ENCODE assay signal across 12 cellular contexts in the genomic region with DNA sequence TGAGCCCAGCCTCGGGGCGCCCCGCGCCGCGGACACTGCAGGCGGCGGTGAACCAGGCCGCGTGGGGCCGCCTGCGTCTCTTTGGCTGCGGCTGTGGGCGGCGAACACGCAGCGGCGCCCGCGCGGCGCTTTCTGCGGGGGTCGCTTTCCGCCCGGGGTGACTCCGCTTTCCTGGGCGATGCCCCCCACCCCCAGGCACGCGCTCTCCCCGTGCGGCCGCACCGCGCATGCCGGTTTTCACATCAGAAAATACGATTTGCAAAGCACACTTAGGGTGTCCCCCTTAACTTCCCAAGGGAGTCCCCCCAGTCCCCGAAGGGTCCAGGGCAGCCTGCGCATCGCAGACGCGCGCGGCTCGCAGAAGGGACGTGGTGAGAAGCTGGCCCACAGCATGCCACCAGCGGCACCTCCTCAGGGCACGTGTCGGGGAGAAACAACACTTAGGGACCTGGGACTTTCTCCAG. TPM values are rescaled to one million over a fixed set of nuclear protein-coding genes. Genes with fewer than 3 reads are reported as not detected.
DNase-seq lines count a peak whose midpoint lies in the region; ATAC-seq and TF ChIP-seq lines count a peak whose summit lies in the region.
"Had no signal": no experiment of that assay in that cellular context is flagged by ENCODE, and none has a peak within 500 bp of the region (broad histone marks: within the 10 kb centered on the region; RNA-seq: fewer than 3 reads in every experiment).

No MANE protein-coding gene starts in this region.

- intact Hi-C loops in prostate gland (cut with DNase I): no loop called here

- peaks cover 7% of the 10 kb centered on the region for H3K27me3 Mint-ChIP-seq in activated T-cell treated with anti-CD3 and anti-CD28 coated beads, Interleukin-2, amount 50 U/mL, for 4 hours (ENCODE audit: low read depth)

- TF ChIP-seq CTCF in BE2C (IDR thresholded peaks at IDR 0.05; ENCODE audit: low read depth, low read length): no peak
- TF ChIP-seq CTCF in right atrium auricular region (IDR thresholded peaks at IDR 0.05): no peak
- no peak for TF ChIP-seq CTCF in prostate gland (IDR thresholded peaks at IDR 0.05)

- no peaks in the 10 kb centered on the region for H3K36me3 ChIP-seq in BE2C
- H3K36me3 ChIP-seq in right atrium auricular region: no peaks in the 10 kb centered on the region
- H3K36me3 ChIP-seq in prostate gland: no peaks in the 10 kb centered on the region
- no peaks in the 10 kb centered on the region for H3K36me3 ChIP-seq in MG63

- peaks cover 7% of the 10 kb centered on the region for H3K9me3 ChIP-seq in BE2C
- H3K9me3 ChIP-seq in right atrium auricular region: no peaks in the 10 kb centered on the region
- no peaks in the 10 kb centered on the region for H3K9me3 ChIP-seq in prostate gland
- H3K9me3 ChIP-seq in MG63: no peaks in the 10 kb centered on the region

- H3K27me3 ChIP-seq in BE2C (peaks cover 20% of the 10 kb centered on the region), right atrium auricular region (peaks cover 0 to 12% of the 10 kb centered on the region in 2 donors), prostate gland (replicated peaks; ENCODE audit: insufficient read depth) (peaks cover 2% of the 10 kb centered on the region), MG63 (peaks cover 18% of the 10 kb centered on the region)

- 37% methylated on average over 29 of the region's 49 CpGs for WGBS in prostate gland

- TF ChIP-seq POLR2A in prostate gland (IDR thresholded peaks at IDR 0.05): no peak

- peak; percentile 34 to 49 for ATAC-seq in activated T-cell treated with anti-CD3 and anti-CD28 coated beads, Interleukin-2, amount 50 U/mL, for 4 hours
- no peak for ATAC-seq in GM18861 (IDR thresholded peaks at IDR 0.05; ENCODE audit: unreplicated experiment)

- no peaks in the 10 kb centered on the region for H3K4me1 Mint-ChIP-seq in activated T-cell treated with anti-CD3 and anti-CD28 coated beads, Interleukin-2, amount 50 U/mL, for 4 hours (ENCODE audit: low read depth)

- no peak overlapping the region for H3K27ac ChIP-seq in right atrium auricular region
- no peak overlapping the region for H3K27ac ChIP-seq in prostate gland

- no peaks in the 10 kb centered on the region for H3K36me3 Mint-ChIP-seq in activated T-cell treated with anti-CD3 and anti-CD28 coated beads, Interleukin-2, amount 50 U/mL, for 4 hours (ENCODE audit: insufficient read depth)

- H3K9me3 Mint-ChIP-seq in activated T-cell treated with anti-CD3 and anti-CD28 coated beads, Interleukin-2, amount 50 U/mL, for 4 hours: no peaks in the 10 kb centered on the region

- DNase-seq in BE2C (peak; percentile 7), right atrium auricular region (ENCODE audit: low spot score) (no peak), prostate gland (ENCODE audit: low spot score) (no peak), MG63 (no peak), GDM1 (lab: John Stamatoyannopoulos, UW) (no peak), NCI-H1436 (lab: John Stamatoyannopoulos, UW) (no peak)
- DNase-seq in activated T-cell treated with anti-CD3 and anti-CD28 coated beads, Interleukin-2, amount 50 U/mL, for 4 hours: peak; percentile 14
- DNase-seq: erythroblast, midbrain, NCI-H2227 treated with DMSO at 0.1 percent for 48 hours had no signal

- H3K4me1 ChIP-seq in BE2C (no peaks in the 10 kb centered on the region; the same call in 1 of the 2 replicates), right atrium auricular region (peaks cover 0 to 17% of the 10 kb centered on the region in 2 donors), prostate gland (replicated peaks) (no peaks in the 10 kb centered on the region)

- H3K4me3 ChIP-seq in BE2C (ENCODE audit: low read depth, low read length): no peak overlapping the region
- peak overlapping the region; percentile 33 to 55 for H3K4me3 ChIP-seq in right atrium auricular region
- H3K4me3 ChIP-seq in prostate gland: peak overlapping the region; percentile 30 to 35
- H3K4me3 ChIP-seq in MG63: no peak overlapping the region

- peak overlapping the region; percentile 45 for H3K4me3 Mint-ChIP-seq in activated T-cell treated with anti-CD3 and anti-CD28 coated beads, Interleukin-2, amount 50 U/mL, for 4 hours

RNA-seq across cellular contexts. Expression of a gene that starts 5.3 kb away (rescaled TPM):
- 1.6 TPM for polyA plus RNA-seq in BE2C (2012; ENCODE audit: insufficient read depth, insufficient read length, low read depth)
- under 1 TPM; 0.14 to 0.42 (median 0.38) TPM for total RNA-seq in activated T-cell treated with anti-CD3 and anti-CD28 coated beads, Interleukin-2, amount 50 U/mL, for 4 hours
- total RNA-seq in right atrium auricular region (under 1 TPM in 1 of 2 donors, not detected in 1; 0.20 TPM), prostate gland (1 to 10 TPM in 1 of 2 donors, not detected in 1; 2.7 TPM)
- total RNA-seq in MG63 (2014; rRNA removed; shearing (Covaris generic); ENCODE audit: low replicate concordance): not detected in 2 replicates
- total RNA-seq: H4 had no signal

RNA-seq across cellular contexts. Expression of a gene that starts 11.7 kb away (rescaled TPM):
- polyA plus RNA-seq in BE2C (2012; ENCODE audit: insufficient read depth, insufficient read length, low read depth): 3.6 TPM
- total RNA-seq in activated T-cell treated with anti-CD3 and anti-CD28 coated beads, Interleukin-2, amount 50 U/mL, for 4 hours: not detected
- 10 to 100 TPM; 21.9 to 27.5 TPM for total RNA-seq in right atrium auricular region
- total RNA-seq in prostate gland: 10 to 100 TPM; 10.2 to 48.0 TPM
- not detected in 2 replicates for total RNA-seq in MG63 (2014; rRNA removed; shearing (Covaris generic); ENCODE audit: low replicate concordance)
- total RNA-seq: H4 had no signal

RNA-seq across cellular contexts. Expression of a gene that starts 47.6 kb away (rescaled TPM):
- 0.97 TPM for polyA plus RNA-seq in BE2C (2012; ENCODE audit: insufficient read depth, insufficient read length, low read depth)
- not detected for total RNA-seq in activated T-cell treated with anti-CD3 and anti-CD28 coated beads, Interleukin-2, amount 50 U/mL, for 4 hours
- total RNA-seq in right atrium auricular region (not detected), prostate gland (not detected)
- not detected in 2 replicates for total RNA-seq in MG63 (2014; rRNA removed; shearing (Covaris generic); ENCODE audit: low replicate concordance)
- total RNA-seq: H4 had no signal

Comparison
In these comparisons a context has a peak if more than half of its experiments do, and no peak if none do; other contexts are left out.
1. DNase-seq: peak in BE2C (single experiment) and activated T-cell treated with anti-CD3 and anti-CD28 coated beads, Interleukin-2, amount 50 U/mL, for 4 hours (single experiment); none in right atrium auricular region (single experiment), prostate gland (single experiment), MG63 (single experiment), GDM1 (single experiment) and NCI-H1436 (single experiment).
2. H3K4me3 ChIP-seq: peak in right atrium auricular region (2 of 2) and prostate gland (2 of 2); none in BE2C (single experiment) and MG63 (single experiment).
3. RNA of a gene that starts 11.7 kb away (total RNA-seq): 10.2 to 48.0 TPM in prostate gland and 21.9 to 27.5 TPM in right atrium auricular region; not detected in activated T-cell treated with anti-CD3 and anti-CD28 coated beads, Interleukin-2, amount 50 U/mL, for 4 hours and not detected in MG63; every median in the first group is over 10 times any median in the second.